Comparison of ENCODE assay signal across 12 cellular contexts in the genomic region with DNA sequence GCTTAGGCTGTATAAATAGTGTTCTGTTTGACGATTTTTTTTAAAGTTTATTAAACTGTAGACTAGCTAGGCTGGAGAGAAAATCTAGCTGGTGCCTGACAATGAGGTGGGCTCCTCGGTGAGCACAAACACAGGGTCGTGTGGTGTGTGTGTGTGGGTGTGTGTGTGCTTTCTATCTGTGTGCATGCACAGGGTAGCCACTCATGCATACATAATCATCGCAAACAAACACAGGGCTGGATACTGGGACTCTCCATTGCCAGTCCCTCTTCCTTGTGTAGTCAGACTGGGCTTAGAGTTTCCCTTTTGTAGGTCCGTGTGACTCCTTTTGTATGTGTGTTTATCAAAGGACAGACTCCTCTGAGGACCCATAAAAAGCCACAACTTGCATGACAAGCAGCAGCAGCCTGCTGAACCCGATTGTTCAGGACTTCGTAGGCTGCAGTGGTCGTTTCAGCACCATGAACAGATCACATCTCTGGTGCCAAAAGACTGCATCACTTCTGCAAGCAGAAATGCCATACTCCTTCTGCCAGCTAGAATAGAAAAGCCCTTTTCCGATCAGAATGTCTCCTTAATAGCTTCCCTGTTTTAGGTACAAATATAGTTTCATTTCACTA. TPM values are rescaled to one million over a fixed set of nuclear protein-coding genes. Genes with fewer than 3 reads are reported as not detected.
DNase-seq lines count a peak whose midpoint lies in the region; ATAC-seq and TF ChIP-seq lines count a peak whose summit lies in the region.
"Had no signal": no experiment of that assay in that cellular context is flagged by ENCODE, and none has a peak within 500 bp of the region (broad histone marks: within the 10 kb centered on the region; RNA-seq: fewer than 3 reads in every experiment).

No MANE protein-coding gene starts in this region.

- no peak overlapping the region for H3K4me3 ChIP-seq in AG10803 (ENCODE audit: low read length)

- peak overlapping the region; percentile 74 for H3K27ac ChIP-seq in angular gyrus (ENCODE audit: low read depth, low read length)
- H3K27ac ChIP-seq: tibial nerve had no signal

- DNase-seq in AG10803 (ENCODE audit: low read depth) = peak; percentile 13
- peak; percentile 4 for DNase-seq in M059J (ENCODE audit: low read depth)
- peak; percentile 49 for DNase-seq in inferior parietal cortex (ENCODE audit: extremely low spot score)
- DNase-seq in DMS114 treated with DMSO at 0.1 percent for 48 hours (lab: John Stamatoyannopoulos, UW; ENCODE audit: unreplicated experiment) = no peak
- DNase-seq in activated CD4-positive, alpha-beta T cell treated with anti-CD3 and anti-CD28 coated beads, Interleukin-2, amount 50 U/mL, for 4 hours = no peak
- DNase-seq in occipital lobe (lab: John Stamatoyannopoulos, UW) = no peak
- DNase-seq: CD4-positive, CD25-positive, alpha-beta regulatory T cell; immature natural killer cell; NCI-H187 treated with DMSO at 0.1 percent for 48 hours had no signal

- TF ChIP-seq CTCF in AG10803 (conservative IDR thresholded peaks at IDR 0.05; ENCODE audit: low read length) = no peak

- no peak for ATAC-seq in GM21786 (IDR thresholded peaks at IDR 0.05; ENCODE audit: unreplicated experiment)

RNA-seq across cellular contexts. Expression of gene VSTM2A, which starts 0.9 kb away (rescaled TPM):
- not detected in 2 replicates for total RNA-seq in M059J (2014; rRNA removed; shearing (Covaris generic))
- total RNA-seq in occipital lobe = 58.6 TPM
- total RNA-seq: CD4-positive, CD25-positive, alpha-beta regulatory T cell had no signal

Comparison
In these comparisons a context has a peak if more than half of its experiments do, and no peak if none do; other contexts are left out.
1. DNase-seq: peak in AG10803 (single experiment), M059J (single experiment) and inferior parietal cortex (single experiment); none in DMS114 treated with DMSO at 0.1 percent for 48 hours (single experiment), activated CD4-positive, alpha-beta T cell treated with anti-CD3 and anti-CD28 coated beads, Interleukin-2, amount 50 U/mL, for 4 hours (0 of 2) and occipital lobe (single experiment).
2. RNA of gene VSTM2A, which starts 0.9 kb away (total RNA-seq): 58.6 TPM in occipital lobe (single experiment); not detected in M059J; every median in the first group is over 10 times any median in the second.